In genomic region chr1:19650416-19651140, GRCh38 we compare ENCODE assay signal across 12 cellular contexts. TPM values are rescaled to one million over a fixed set of nuclear protein-coding genes. Genes with fewer than 3 reads are reported as not detected.
A peak's percentile ranks its signal among the peaks of the same experiment; 100 is the strongest.
DNase-seq lines count a peak whose midpoint lies in the region; ATAC-seq, FAIRE-seq and TF ChIP-seq lines count a peak whose summit lies in the region.
"Had no signal": no experiment of that assay in that cellular context is flagged by ENCODE, and none has a peak within 500 bp of the region (broad histone marks: within the 10 kb centered on the region; RNA-seq: fewer than 3 reads in every experiment).

No MANE protein-coding gene starts in this region.

- no peak overlapping the region for H2BK120ac ChIP-seq in IMR-90 (ENCODE audit: low read depth, low read length)

- TF ChIP-seq CTCF in IMR-90 (conservative IDR thresholded peaks at IDR 0.05; ENCODE audit: low read depth, low read length) (no peak), K562 (IDR thresholded peaks at IDR 0.05 in 2 of 3, conservative IDR thresholded peaks at IDR 0.05 in 1 of 3; ENCODE audit: insufficient read depth in 2 of 3, low read depth in 1 of 3, low read length in 3 of 3) (no peak), WERI-Rb-1 (IDR thresholded peaks at IDR 0.05; ENCODE audit: low read depth, low read length) (no peak)

- H3K9me3 ChIP-seq in IMR-90 (ENCODE audit: control insufficient read depth, insufficient read depth, low read length): no peaks in the 10 kb centered on the region
- H3K9me3 ChIP-seq in K562 (replicated peaks; ENCODE audit: control insufficient read depth, insufficient read depth, low read depth, low read length): no peaks in the 10 kb centered on the region
- H3K9me3 ChIP-seq in right cardiac atrium (ENCODE audit: control insufficient read depth, low read length): no peaks in the 10 kb centered on the region
- H3K9me3 ChIP-seq in small intestine (ENCODE audit: control insufficient read depth, low read depth): no peaks in the 10 kb centered on the region
- H3K9me3 ChIP-seq in WERI-Rb-1 (ENCODE audit: severe bottlenecking): no peaks in the 10 kb centered on the region

- H3K9ac ChIP-seq in IMR-90 (ENCODE audit: low read depth, low read length) (no peak overlapping the region; the same call in 1 of the 2 replicates), K562 (ENCODE audit: insufficient read depth in 1 of 2, low read depth in 2 of 2, low read length in 2 of 2) (peak overlapping the region; percentile 35 to 64; a peak in 3 of 4 replicates)

- no peaks in the 10 kb centered on the region for H3K27me3 ChIP-seq in IMR-90 (ENCODE audit: control insufficient read depth, insufficient read depth, low read length)
- peaks cover 0 to 12% of the 10 kb centered on the region in 2 experiments; a peak in 2 of 5 replicates for H3K27me3 ChIP-seq in K562 (ENCODE audit: control insufficient read depth in 2 of 2, insufficient read depth in 2 of 2, low read length in 2 of 2)
- H3K27me3 ChIP-seq in right cardiac atrium (ENCODE audit: control insufficient read depth, insufficient read depth): no peaks in the 10 kb centered on the region
- no peaks in the 10 kb centered on the region for H3K27me3 ChIP-seq in small intestine (ENCODE audit: control insufficient read depth in 2 of 2, insufficient read depth in 2 of 2, low read length in 2 of 2)
- no peaks in the 10 kb centered on the region for H3K27me3 ChIP-seq in WERI-Rb-1 (ENCODE audit: insufficient read depth, low read depth, severe bottlenecking)

- H3K18ac ChIP-seq in IMR-90 (ENCODE audit: low read depth, low read length): no peak overlapping the region

- 0 out of 2 replicates have a peak overlapping the region, but pooled peaks have one; percentile 18 for H3K14ac ChIP-seq in IMR-90 (replicated peaks; ENCODE audit: low read depth, low read length)

- H3K79me2 ChIP-seq in K562 (ENCODE audit: control insufficient read depth, insufficient read depth, low read length): no peaks in the 10 kb centered on the region

- H3K4me2 ChIP-seq in IMR-90 (ENCODE audit: low read depth, low read length) (no peak overlapping the region), K562 (ENCODE audit: insufficient read depth, low read length) (peak overlapping the region; percentile 59; the same call in 1 of the 2 replicates)

- no peak overlapping the region for H3K27ac ChIP-seq in IMR-90 (ENCODE audit: insufficient read depth, low read length)
- no peak overlapping the region for H3K27ac ChIP-seq in K562 (ENCODE audit: extremely low read depth, low read depth, low read length)
- H3K27ac ChIP-seq in right cardiac atrium (ENCODE audit: low read length): peak overlapping the region; percentile 11
- H3K27ac ChIP-seq in small intestine (ENCODE audit: low read depth in 1 of 2, low read length in 1 of 2): peak overlapping the region; percentile 42 to 62
- no peak overlapping the region for H3K27ac ChIP-seq in WERI-Rb-1

- no peak overlapping the region for H4K5ac ChIP-seq in IMR-90 (ENCODE audit: low read depth, low read length)

- WGBS in IMR-90 (ENCODE audit: extremely low coverage in 2 of 2, insufficient read length in 1 of 2), 2 experiments: no CpG with 5 or more reads among the region's 12 CpGs
- WGBS in K562 (ENCODE audit: insufficient coverage, low coverage, missing lambda C conversion rate): 41% methylated on average over 12 of the region's 12 CpGs
- 31% methylated on average over 12 of the region's 12 CpGs for WGBS in right cardiac atrium
- 19 to 33% (median 21%) methylated on average over 12 of the region's 12 CpGs for WGBS in small intestine, 3 donors

- H3K56ac ChIP-seq in IMR-90 (ENCODE audit: extremely low read depth, insufficient read depth, low read length): no peak overlapping the region

- TF ChIP-seq POLR2A in IMR-90 (IDR thresholded peaks at IDR 0.05; ENCODE audit: low read depth, low read length) (no peak), K562 (conservative IDR thresholded peaks at IDR 0.05) (no peak)

- no peak overlapping the region for H2BK5ac ChIP-seq in IMR-90 (ENCODE audit: low read depth, low read length, poor library complexity, severe bottlenecking)

- H3K4me1 ChIP-seq in IMR-90 (ENCODE audit: control insufficient read depth, insufficient read depth, low read length) (peaks cover 18% of the 10 kb centered on the region; the same call in 1 of the 2 replicates), K562 (replicated peaks in 1 of 2; ENCODE audit: control insufficient read depth in 2 of 2, insufficient read depth in 2 of 2, low read length in 2 of 2) (peaks cover 15 to 27% of the 10 kb centered on the region in 2 experiments; a peak in 4 of 5 replicates), right cardiac atrium (ENCODE audit: control insufficient read depth, insufficient read depth, low read length) (peaks cover 6% of the 10 kb centered on the region), small intestine (ENCODE audit: control insufficient read depth in 2 of 2, insufficient read depth in 1 of 2, low read depth in 1 of 2, low read length in 1 of 2) (peaks cover 3 to 10% of the 10 kb centered on the region in 2 donors)

- peak overlapping the region; percentile 23 for H3K4ac ChIP-seq in IMR-90 (ENCODE audit: low read depth, low read length)

- peak overlapping the region in 1 of 2 experiments; percentile 38; a peak in 1 of 4 replicates for H4K8ac ChIP-seq in IMR-90 (ENCODE audit: low read depth in 2 of 2, low read length in 2 of 2)

- intact Hi-C loops in IMR-90 (cut with micrococcal nuclease) (loop anchor here (1.0 to 5.0 kb wide), 3 partner anchors 259 to 398 kb away; partner anchors contain the start of genes EMC1 and MRTO4), K562 (cut with micrococcal nuclease) (loop anchor here (1.0 to 10.0 kb wide), 4 partner anchors 259 to 746 kb away; partner anchors contain the start of genes ALDH4A1, EMC1 and MRTO4), right cardiac atrium (cut with DNase I) (loop anchor here (2.0 to 10.0 kb wide), 6 partner anchors 256 to 446 kb away; no protein-coding TSS in a partner anchor)

- H2AFZ ChIP-seq in IMR-90 (replicated peaks; ENCODE audit: low read length, poor library complexity) (peak overlapping the region; percentile 70), K562 (ENCODE audit: low read depth, low read length) (peak overlapping the region; percentile 86)

- in situ Hi-C loops in IMR-90 (cut with MboI; ENCODE audit: low sequenced_read_pairs): loop anchor here (5.0 kb wide), 2 partner anchors 258 to 398 kb away; partner anchors contain the start of genes EMC1 and MRTO4
- in situ Hi-C loops in K562 (cut with MboI): loop anchor here (5.0 to 25.0 kb wide), 6 partner anchors 308 to 1038 kb away; no protein-coding TSS in a partner anchor

- FAIRE-seq in K562 (lab: Jason Lieb, UNC) (no peak), small intestine (lab: Jason Lieb, UNC) (no peak)
- FAIRE-seq: D721Med had no signal

- dilution Hi-C loops in IMR-90 (cut with HindIII; ENCODE audit: low sequenced_read_pairs, unreplicated experiment): no loop called here

- CTCF ChIA-PET in IMR-90 (lab: Yijun Ruan, JAX): interaction anchor here (0.5 to 1.1 kb wide), 9 partner anchors 9 to 307 kb away, joined by 3 to 6 read pairs (median 3); no protein-coding TSS in a partner anchor
- CTCF ChIA-PET in K562 (lab: Yijun Ruan, JAX; ENCODE audit: low intra/inter-chr PET ratio): interaction anchor here (0.7 to 2.7 kb wide), 7 partner anchors 259 to 766 kb away, joined by 3 to 29 read pairs (median 7); no protein-coding TSS in a partner anchor

- H3K23ac ChIP-seq in IMR-90 (ENCODE audit: low read depth, low read length): no peak overlapping the region

- no peak for TF ChIP-seq RAD21 in IMR-90 (IDR thresholded peaks at IDR 0.05; ENCODE audit: low read length)
- TF ChIP-seq RAD21 in K562 (CRISPR knock-in tag; conservative IDR thresholded peaks at IDR 0.05 in 1 of 2, IDR thresholded peaks at IDR 0.05 in 1 of 2): no peak

- H3K4me3 ChIP-seq in IMR-90 (ENCODE audit: insufficient read depth, low read depth, low read length): no peak overlapping the region
- no peak overlapping the region for H3K4me3 ChIP-seq in K562
- H3K4me3 ChIP-seq in right cardiac atrium (ENCODE audit: low read length): no peak overlapping the region
- H3K4me3 ChIP-seq in small intestine (ENCODE audit: low read depth in 1 of 2, low read length in 2 of 2): no peak overlapping the region
- H3K4me3 ChIP-seq in WERI-Rb-1 (ENCODE audit: low read depth, low read length): no peak overlapping the region

- no peak overlapping the region for H2BK20ac ChIP-seq in IMR-90 (ENCODE audit: low read depth, low read length)

- no peak overlapping the region for H2BK15ac ChIP-seq in IMR-90 (ENCODE audit: low read depth, low read length)

- H3K36me3 ChIP-seq in IMR-90 (ENCODE audit: control insufficient read depth, insufficient read depth, low read length) (peaks cover 7% of the 10 kb centered on the region; the same call in 1 of the 2 replicates), K562 (ENCODE audit: control insufficient read depth, insufficient read depth, low read length) (no peaks in the 10 kb centered on the region), small intestine (ENCODE audit: control insufficient read depth in 2 of 2, insufficient read depth in 2 of 2, low read length in 2 of 2) (peaks cover 0 to 2% of the 10 kb centered on the region in 2 donors), WERI-Rb-1 (no peaks in the 10 kb centered on the region)

- peak overlapping the region; percentile 77 for H2AK9ac ChIP-seq in IMR-90 (replicated peaks; ENCODE audit: low read depth, low read length, poor library complexity)

- POLR2A ChIA-PET in IMR-90 (lab: Charles Lee; ENCODE audit: unreplicated experiment): no interaction called here
- POLR2A ChIA-PET in K562 (lab: Yijun Ruan, JAX): interaction anchor here (0.5 to 1.1 kb wide), 6 partner anchors 12 to 399 kb away, joined by 3 to 5 read pairs (median 4); partner anchors contain the start of genes AKR7A2, EMC1, MRTO4 and SLC66A1

- no peak overlapping the region for H2AK5ac ChIP-seq in IMR-90 (ENCODE audit: low read depth, low read length)

- no peak for TF ChIP-seq EP300 in K562 (IDR thresholded peaks at IDR 0.05; ENCODE audit: low read length)

- H4K91ac ChIP-seq in IMR-90 (ENCODE audit: insufficient read depth, low read depth, low read length): no peak overlapping the region

- H4K20me1 ChIP-seq in IMR-90 (ENCODE audit: insufficient read depth, low read length) (peaks cover 66% of the 10 kb centered on the region), K562 (replicated peaks; ENCODE audit: control insufficient read depth, insufficient read depth, low read length) (peaks cover 3% of the 10 kb centered on the region; the same call in 1 of the 2 replicates)

- peaks cover 4 to 65% of the 10 kb centered on the region in 2 experiments; a peak in 2 of 4 replicates for H3K79me1 ChIP-seq in IMR-90 (ENCODE audit: low read depth in 1 of 2, low read length in 2 of 2)

- no peaks in the 10 kb centered on the region for H3K9me1 ChIP-seq in IMR-90 (ENCODE audit: insufficient read depth, low read length)
- no peaks in the 10 kb centered on the region for H3K9me1 ChIP-seq in K562 (ENCODE audit: control insufficient read depth, insufficient read depth, low read length)

- no TSS peak for BruUV-seq in IMR-90 (replicated peaks; lab: Mats Ljungman, UMichigan)
- no TSS peak for BruUV-seq in K562 (replicated peaks; lab: Mats Ljungman, UMichigan)

- DNase-seq in IMR-90 (no peak), K562 (ENCODE audit: extremely low read depth in 1 of 4, low spot score in 3 of 4) (peak; percentile 27 to 49 (median 38)), right cardiac atrium (peak in 1 of 3 donors; percentile 70), small intestine (no peak), T-helper 2 cell (no peak), GM19238 (ENCODE audit: insufficient read length, low spot score) (no peak), WERI-Rb-1 (no peak)

- ATAC-seq in IMR-90 (ENCODE audit: low read depth): no peak
- peak; percentile 11 for ATAC-seq in K562
- ATAC-seq in right cardiac atrium: peak; percentile 18 to 44
- ATAC-seq in GM19351 (IDR thresholded peaks at IDR 0.05; ENCODE audit: unreplicated experiment): no peak

RNA-seq across cellular contexts. Expression of gene NBL1, which starts 6.5 kb away (rescaled TPM):
- total RNA-seq in IMR-90 (2012; rRNA removed): 12.5 and 14.0 TPM in 2 replicates
- polyA plus RNA-seq in IMR-90 (2012; rRNA removed): 54.2 and 62.7 TPM in 2 replicates
- 30.4 and 44.0 TPM in 2 replicates for polyA plus RNA-seq in IMR-90 (2012; cell fraction: cytosol; rRNA removed)
- 13.3 and 30.2 TPM in 2 replicates for polyA plus RNA-seq in IMR-90 (2012; cell fraction: nucleus; rRNA removed; ENCODE audit: low replicate concordance)
- 1.2 and 4.9 TPM in 2 replicates for total RNA-seq in K562 (2011; cell fraction: chromatin; rRNA removed; ENCODE audit: low replicate concordance)
- 2.9 and 5.3 TPM in 2 replicates for total RNA-seq in K562 (2011; cell fraction: nucleolus; rRNA removed)
- 2.1 and 4.1 TPM in 2 replicates for total RNA-seq in K562 (2011; cell fraction: nucleoplasm; rRNA removed)
- 2.4 and 4.9 TPM in 2 replicates for total RNA-seq in K562 (2014; rRNA removed)
- 0.80 and 0.91 TPM in 2 replicates for total RNA-seq in K562 (2014; rRNA removed; fragmentation: Illumina TruSeq; extraction: Trizol)
- 1.0 and 1.4 TPM in 2 replicates for total RNA-seq in K562 (2015; rRNA removed; fragmentation: Illumina TruSeq; extraction: Trizol)
- 3.4 and 3.7 TPM in 2 replicates for total RNA-seq in K562 (2021)
- 3.2 and 4.1 TPM in 2 replicates for polyA plus RNA-seq in K562 (2011; rRNA removed)
- 2.8 and 8.3 TPM in 2 replicates for polyA plus RNA-seq in K562 (2011; cell fraction: cytosol; rRNA removed)
- 1.8 and 3.1 TPM in 2 replicates for polyA plus RNA-seq in K562 (2011; cell fraction: nucleus; rRNA removed)
- polyA plus RNA-seq in K562 (2012): 1.6 and 1.8 TPM in 2 replicates
- 1.3 and 2.1 TPM in 2 replicates for polyA plus RNA-seq in K562 (2014; fragmentation: Illumina TruSeq; extraction: Trizol)
- under 1 TPM in 1 of 2 experiments, not detected in 1; 0.10 TPM for polyA plus RNA-seq in K562 (2014; fragmentation: Nextera tagmentation; extraction: Ambion mirVana)
- polyA plus RNA-seq in K562 (2014; rRNA removed): 2.2 and 2.8 TPM in 2 replicates
- polyA minus RNA-seq in K562 (2011; rRNA and poly(A)+ RNA removed): 2.0 and 2.8 TPM in 2 replicates
- polyA minus RNA-seq in K562 (2011; cell fraction: cytosol; rRNA and poly(A)+ RNA removed): 5.2 and 5.6 TPM in 2 replicates
- polyA minus RNA-seq in K562 (2011; cell fraction: nucleus; rRNA and poly(A)+ RNA removed): 0.81 and 2.0 TPM in 2 replicates
- 10 to 100 TPM; 40.7 to 64.8 (median 46.1) TPM for total RNA-seq in right cardiac atrium
- polyA plus RNA-seq in right cardiac atrium: 45.7 TPM
- 100 to 1,000 TPM; 455 to 503 (median 494) TPM for polyA plus RNA-seq in small intestine

RNA-seq across cellular contexts. Expression of gene HTR6, which starts 14.1 kb away (rescaled TPM):
- total RNA-seq in IMR-90 (2012; rRNA removed) (not detected in 2 replicates), K562 (2014; rRNA removed) (not detected in 2 replicates), K562 (2014; rRNA removed; fragmentation: Illumina TruSeq; extraction: Trizol) (not detected in 2 replicates), K562 (2015; rRNA removed; fragmentation: Illumina TruSeq; extraction: Trizol) (not detected in 2 replicates), K562 (2021) (not detected in 2 replicates), right cardiac atrium (not detected)
- polyA plus RNA-seq in IMR-90 (2012; rRNA removed) (not detected in 2 replicates), K562 (2011; rRNA removed) (not detected in 2 replicates), K562 (2014; fragmentation: Illumina TruSeq; extraction: Trizol) (not detected in 2 replicates), K562 (2014; fragmentation: Nextera tagmentation; extraction: Ambion mirVana) (not detected), K562 (2014; rRNA removed) (not detected in 2 replicates), right cardiac atrium (not detected), small intestine (under 1 TPM in 1 of 3 donors, not detected in 2; 0.03 TPM)
- not detected in 2 replicates for polyA plus RNA-seq in IMR-90 (2012; cell fraction: cytosol; rRNA removed)
- polyA plus RNA-seq in IMR-90 (2012; cell fraction: nucleus; rRNA removed; ENCODE audit: low replicate concordance): 0.08 TPM in 1 of 2 replicates, not detected in the other
- not detected in 2 replicates for total RNA-seq in K562 (2011; cell fraction: chromatin; rRNA removed; ENCODE audit: low replicate concordance)
- total RNA-seq in K562 (2011; cell fraction: nucleolus; rRNA removed): not detected in 2 replicates
- not detected in 2 replicates for total RNA-seq in K562 (2011; cell fraction: nucleoplasm; rRNA removed)
- polyA plus RNA-seq in K562 (2011; cell fraction: cytosol; rRNA removed): not detected in 2 replicates
- not detected in 2 replicates for polyA plus RNA-seq in K562 (2011; cell fraction: nucleus; rRNA removed)
- polyA plus RNA-seq in K562 (2012): not detected in 2 replicates
- not detected in 2 replicates for polyA minus RNA-seq in K562 (2011; rRNA and poly(A)+ RNA removed)
- polyA minus RNA-seq in K562 (2011; cell fraction: cytosol; rRNA and poly(A)+ RNA removed): not detected in 2 replicates
- polyA minus RNA-seq in K562 (2011; cell fraction: nucleus; rRNA and poly(A)+ RNA removed): not detected in 2 replicates
- total RNA-seq: activated CD4-positive, alpha-beta T cell treated with anti-CD3 and anti-CD28 coated beads, Interleukin-2, amount 10 ng/mL, durations not matched to agents 24 days and 14 days; neural crest cell; PC-3 had no signal

Comparison
In these comparisons a context has a peak if more than half of its experiments do, and no peak if none do; other contexts are left out.
1. ATAC-seq: peak in K562 (single experiment) and right cardiac atrium (2 of 2); none in IMR-90 (single experiment) and GM19351 (single experiment).
2. DNase-seq: peak in K562 (4 of 4); none in IMR-90 (single experiment), small intestine (single experiment), T-helper 2 cell (0 of 5), GM19238 (single experiment) and WERI-Rb-1 (single experiment).
3. H3K27ac ChIP-seq: peak in right cardiac atrium (single experiment) and small intestine (2 of 2); none in IMR-90 (single experiment), K562 (single experiment) and WERI-Rb-1 (single experiment).